ENCODE assay signal across 8 cellular contexts in genomic region chr6:153129873-153130514, GRCh38. TPM values are rescaled to one million over a fixed set of nuclear protein-coding genes. Genes with fewer than 3 reads are reported as not detected.
A peak's percentile ranks its signal among the peaks of the same experiment; 100 is the strongest.
DNase-seq lines count a peak whose midpoint lies in the region; ATAC-seq and TF ChIP-seq lines count a peak whose summit lies in the region.

No MANE protein-coding gene starts in this region.

- DNase-seq in stimulated activated CD4-positive, alpha-beta T cell treated with anti-CD3 and anti-CD28 coated beads, Interleukin-15, amount 100 ng/mL, for 24 hours, result peak; percentile 18
- DNase-seq in stimulated activated CD4-positive, alpha-beta T cell treated with anti-CD3 and anti-CD28 coated beads, Interleukin-2, amount 100 ng/mL, for 48 hours, result no peak
- peak; percentile 29 for DNase-seq in WTC11 (ENCODE audit: low spot score)
- peak; percentile 20 for DNase-seq in glomerular visceral epithelial cell (ENCODE audit: extremely low spot score)
- peak in 6 of 10 donors; percentile 12 to 84 (median 54) for DNase-seq in posterior cingulate gyrus
- no peak for DNase-seq in mucosa of gallbladder (ENCODE audit: low spot score)

- peaks cover 7% of the 10 kb centered on the region for H3K36me3 Mint-ChIP-seq in WTC11

- POLR2A ChIA-PET in WTC11 (lab: Charles Lee), result interaction anchor here (1.9 kb wide), 1 partner anchor 19 kb away, joined by 4 read pairs; no protein-coding TSS in a partner anchor

- peaks cover 29% of the 10 kb centered on the region for H3K4me1 Mint-ChIP-seq in WTC11

- H3K27me3 Mint-ChIP-seq in WTC11 (ENCODE audit: low read depth), result peaks cover 34% of the 10 kb centered on the region

- no peak for TF ChIP-seq CTCF in WTC11 (IDR thresholded peaks at IDR 0.05)

- intact Hi-C loops in posterior cingulate gyrus (cut with DNase I), result no loop called here

- H3K4me3 Mint-ChIP-seq in WTC11, result peak overlapping the region; percentile 93

- ATAC-seq in WTC11 (peak; percentile 15), GM21723 (IDR thresholded peaks at IDR 0.05; ENCODE audit: unreplicated experiment) (no peak), HG03135 (IDR thresholded peaks at IDR 0.05; ENCODE audit: unreplicated experiment) (no peak)

- peaks cover 13% of the 10 kb centered on the region for H3K9me3 Mint-ChIP-seq in WTC11

- H3K27ac Mint-ChIP-seq in WTC11, result peak overlapping the region; percentile 62; the same call in 1 of the 2 replicates

- CTCF ChIA-PET in WTC11 (lab: Charles Lee), result no interaction called here

TF ChIP-seq in WTC11, 78 proteins besides CTCF, POLR2A, EP300 and RAD21:
- TF ChIP-seq TEAD1 (CRISPR knock-in tag; IDR thresholded peaks at IDR 0.05) (0 out of 2 replicates have a peak, but pooled peaks have one; percentile 11), FOXK1 (CRISPR knock-in tag; IDR thresholded peaks at IDR 0.05) (0 out of 2 replicates have a peak, but pooled peaks have one; percentile 23), USF1 (CRISPR knock-in tag; IDR thresholded peaks at IDR 0.05) (no peak), HMGXB4 (CRISPR knock-in tag; IDR thresholded peaks at IDR 0.05) (peak; percentile 67; the same call in 1 of the 2 replicates)

RNA-seq across cellular contexts. Expression of gene RGS17, which starts 1.1 kb away (rescaled TPM):
- total RNA-seq in WTC11 (2021) (6.6 to 9.3 TPM (median 7.4 TPM) in 3 replicates), mucosa of gallbladder (3.5 TPM)

Comparison
In these comparisons a context has a peak if more than half of its experiments do, and no peak if none do; other contexts are left out.
1. DNase-seq: peak in stimulated activated CD4-positive, alpha-beta T cell treated with anti-CD3 and anti-CD28 coated beads, Interleukin-15, amount 100 ng/mL, for 24 hours (single experiment), WTC11 (single experiment), glomerular visceral epithelial cell (single experiment) and posterior cingulate gyrus (6 of 10); none in stimulated activated CD4-positive, alpha-beta T cell treated with anti-CD3 and anti-CD28 coated beads, Interleukin-2, amount 100 ng/mL, for 48 hours (0 of 2) and mucosa of gallbladder (single experiment).